8 cellular contexts compared by ENCODE assay signal in genomic region chr17:17685775-17686291, GRCh38. TPM values are rescaled to one million over a fixed set of nuclear protein-coding genes. Genes with fewer than 3 reads are reported as not detected.
A peak's percentile ranks its signal among the peaks of the same experiment; 100 is the strongest.
DNase-seq lines count a peak whose midpoint lies in the region; ATAC-seq and TF ChIP-seq lines count a peak whose summit lies in the region.

No MANE protein-coding gene starts in this region.

- 16 to 30% methylated on average over 9 to 13 of the region's 14 CpGs for WGBS in mesodermal cell (ENCODE audit: insufficient coverage in 2 of 2), 2 experiments

- H4K20me1 ChIP-seq in BLaER1 = peaks cover 77% of the 10 kb centered on the region

- H3K4me1 ChIP-seq in BLaER1 (peaks cover 81% of the 10 kb centered on the region), mesodermal cell (ENCODE audit: control insufficient read depth, insufficient read depth, low read length, poor library complexity, severe bottlenecking) (peaks cover 42% of the 10 kb centered on the region)

- ATAC-seq in HG03457 (IDR thresholded peaks at IDR 0.05; ENCODE audit: unreplicated experiment) (no peak), GM19397 (IDR thresholded peaks at IDR 0.05; ENCODE audit: unreplicated experiment) (no peak)

- in situ Hi-C loops in brain microvascular endothelial cell (cut with HindIII; ENCODE audit: low pct_ligation_motif_present, low sequenced_read_pairs) = no loop called here

- H3K27ac ChIP-seq in BLaER1 (peak overlapping the region; percentile 68), brain microvascular endothelial cell (peak overlapping the region; percentile 70), mesodermal cell (ENCODE audit: low read depth, low read length, severe bottlenecking) (peak overlapping the region; percentile 94)

- peak overlapping the region; percentile 59 for H3K9ac ChIP-seq in BLaER1

- DNase-seq in LNCaP clone FGC (ENCODE audit: low read depth) = no peak
- DNase-seq in brain microvascular endothelial cell = peak; percentile 79
- DNase-seq in stimulated activated CD4-positive, alpha-beta T cell treated with anti-CD3 and anti-CD28 coated beads, Interleukin-1b, Interleukin-23, amount 100 ng/mL, for 48 hours = no peak
- no peak for DNase-seq in middle frontal gyrus (ENCODE audit: extremely low spot score, low spot score)

- TF ChIP-seq CTCF in LNCaP clone FGC (IDR thresholded peaks at IDR 0.05; ENCODE audit: control insufficient read depth, extremely low read depth, insufficient read depth) (no peak), brain microvascular endothelial cell (IDR thresholded peaks at IDR 0.05; ENCODE audit: low read depth, low read length, missing control alignments) (no peak)

- H3K4me3 ChIP-seq in BLaER1 (peak overlapping the region; percentile 42; the same call in 1 of the 2 replicates), LNCaP clone FGC (ENCODE audit: low read depth, low read length) (peak overlapping the region; percentile 28), brain microvascular endothelial cell (ENCODE audit: low read depth, low read length) (peak overlapping the region; percentile 32), mesodermal cell (ENCODE audit: extremely low read depth, insufficient read depth, low read length, poor library complexity, severe bottlenecking) (peak overlapping the region; percentile 3)

- H3K36me3 ChIP-seq in BLaER1 = peaks cover 6% of the 10 kb centered on the region; the same call in 1 of the 2 replicates
- H3K36me3 ChIP-seq in brain microvascular endothelial cell (replicated peaks) = no peaks in the 10 kb centered on the region
- peaks cover 4% of the 10 kb centered on the region for H3K36me3 ChIP-seq in mesodermal cell (ENCODE audit: control insufficient read depth, insufficient read depth, low read length)

- H3K27me3 ChIP-seq in BLaER1 = no peaks in the 10 kb centered on the region
- no peaks in the 10 kb centered on the region for H3K27me3 ChIP-seq in brain microvascular endothelial cell (replicated peaks)

- H3K9me3 ChIP-seq in BLaER1 (no peaks in the 10 kb centered on the region), mesodermal cell (ENCODE audit: control insufficient read depth, low read length) (no peaks in the 10 kb centered on the region)

- peak overlapping the region; percentile 99 for H3K4me2 ChIP-seq in BLaER1

RNA-seq across cellular contexts. Expression of gene RAI1, which starts 4.6 kb away (rescaled TPM):
- 27.6 TPM for polyA plus RNA-seq in mesodermal cell (2013, experiment 1 of 2)
- polyA plus RNA-seq in mesodermal cell (2013, experiment 2 of 2) = 22.1 TPM
